ENCODE assay signal across 16 cellular contexts in the genomic region with DNA sequence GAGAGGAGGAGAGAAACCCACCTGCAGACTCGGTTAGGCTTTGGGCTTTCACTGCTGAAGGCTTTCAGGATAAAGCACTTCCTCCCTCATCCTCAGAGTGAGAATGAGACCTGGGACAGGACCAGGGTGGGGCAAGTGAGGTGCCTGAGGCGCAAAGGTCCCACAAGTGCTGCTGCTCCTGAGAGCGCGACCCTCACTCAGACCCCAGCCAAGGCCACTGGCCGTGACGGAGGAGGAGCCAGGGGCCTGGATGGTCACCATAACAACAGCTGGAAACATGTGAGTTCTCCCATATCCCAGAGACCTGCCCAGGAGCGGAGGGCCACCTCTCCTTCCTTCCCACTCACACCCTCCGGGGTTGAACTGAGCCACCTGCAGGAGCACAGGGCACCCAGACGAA. TPM values are rescaled to one million over a fixed set of nuclear protein-coding genes. Genes with fewer than 3 reads are reported as not detected.
DNase-seq lines count a peak whose midpoint lies in the region; ATAC-seq, FAIRE-seq and TF ChIP-seq lines count a peak whose summit lies in the region.
"Had no signal": no experiment of that assay in that cellular context is flagged by ENCODE, and none has a peak within 500 bp of the region (broad histone marks: within the 10 kb centered on the region; RNA-seq: fewer than 3 reads in every experiment).

No MANE protein-coding gene starts in this region.

- intact Hi-C loops in CD4-positive, alpha-beta memory T cell (cut with micrococcal nuclease) = no loop called here
- intact Hi-C loops in K562 (cut with micrococcal nuclease) = no loop called here
- intact Hi-C loops in naive thymus-derived CD4-positive, alpha-beta T cell (cut with micrococcal nuclease) = no loop called here

- in situ Hi-C loops in K562 (cut with MboI) = no loop called here

- peaks cover 16 to 27% (median 19%) of the 10 kb centered on the region in 4 donors for H3K4me1 Mint-ChIP-seq in CD4-positive, alpha-beta memory T cell
- peaks cover 6 to 12% of the 10 kb centered on the region in 2 experiments; a peak in 2 of 4 replicates for H3K4me1 Mint-ChIP-seq in H9
- peaks cover 18 to 29% (median 22%) of the 10 kb centered on the region in 7 donors for H3K4me1 Mint-ChIP-seq in naive thymus-derived CD4-positive, alpha-beta T cell

- no peak overlapping the region for H2AFZ ChIP-seq in H9 (ENCODE audit: low read length)
- H2AFZ ChIP-seq in K562 (ENCODE audit: low read depth, low read length) = no peak overlapping the region

- H4K8ac ChIP-seq in H9 (replicated peaks; ENCODE audit: insufficient read length, low read depth, low read length) = no peak overlapping the region

- H3K27me3 Mint-ChIP-seq in CD4-positive, alpha-beta memory T cell = peaks cover 3% of the 10 kb centered on the region in 2 donors
- H3K27me3 Mint-ChIP-seq in H9 (ENCODE audit: low read depth) = no peaks in the 10 kb centered on the region
- peaks cover 0 to 7% (median 4%) of the 10 kb centered on the region in 5 donors for H3K27me3 Mint-ChIP-seq in naive thymus-derived CD4-positive, alpha-beta T cell
- H3K27me3 Mint-ChIP-seq: activated CD4-positive, alpha-beta T cell treated with anti-CD3 and anti-CD28 coated beads for 36 hours had no signal

- TF ChIP-seq POLR2A in K562 (conservative IDR thresholded peaks at IDR 0.05) = no peak

- H2AK5ac ChIP-seq in H9 (ENCODE audit: insufficient read length, low read length) = no peak overlapping the region

- H3K27me3 ChIP-seq in CD4-positive, alpha-beta memory T cell (ENCODE audit: insufficient read depth, low read length) = no peaks in the 10 kb centered on the region
- H3K27me3 ChIP-seq in H9 (ENCODE audit: insufficient read depth, low read length) (no peaks in the 10 kb centered on the region), K562 (ENCODE audit: control insufficient read depth in 2 of 2, insufficient read depth in 2 of 2, low read length in 2 of 2) (peaks cover 31 to 42% of the 10 kb centered on the region in 2 experiments)
- H3K27me3 ChIP-seq in naive thymus-derived CD4-positive, alpha-beta T cell (ENCODE audit: control insufficient read depth in 2 of 2, insufficient read depth in 2 of 2, low read length in 2 of 2) = no peaks in the 10 kb centered on the region
- H3K27me3 ChIP-seq: right atrium auricular region had no signal

- H3K4me2 ChIP-seq in H9 (ENCODE audit: insufficient read depth, insufficient read length, low read length) (no peak overlapping the region), K562 (ENCODE audit: insufficient read depth, low read length) (no peak overlapping the region)

- POLR2A ChIA-PET in CD4-positive, alpha-beta memory T cell (lab: Charles Lee; ENCODE audit: partially characterized antibody) = no interaction called here
- POLR2A ChIA-PET in K562 (lab: Yijun Ruan, JAX) = interaction anchor here (0.6 to 1.9 kb wide), 4 partner anchors 11 to 116 kb away, joined by 3 to 7 read pairs (median 3); no protein-coding TSS in a partner anchor
- POLR2A ChIA-PET in naive thymus-derived CD4-positive, alpha-beta T cell (lab: Charles Lee) = no interaction called here

- no peak overlapping the region for H3K4me3 ChIP-seq in CD4-positive, alpha-beta memory T cell (ENCODE audit: low read length in 2 of 2)
- H3K4me3 ChIP-seq in K562 = no peak overlapping the region
- H3K4me3 ChIP-seq in naive thymus-derived CD4-positive, alpha-beta T cell (ENCODE audit: low read length) = no peak overlapping the region
- H3K4me3 ChIP-seq: right atrium auricular region had no signal

- H4K91ac ChIP-seq in H9 (ENCODE audit: insufficient read length, low read depth, low read length) = no peak overlapping the region

- H3T11ph ChIP-seq in H9 (ENCODE audit: low read length) = no peak overlapping the region

- H3K9me1 ChIP-seq in K562 (ENCODE audit: control insufficient read depth, insufficient read depth, low read length) = no peaks in the 10 kb centered on the region

- CTCF ChIA-PET in CD4-positive, alpha-beta memory T cell (lab: Charles Lee; ENCODE audit: partially characterized antibody) = no interaction called here
- CTCF ChIA-PET in K562 (lab: Yijun Ruan, JAX; ENCODE audit: low intra/inter-chr PET ratio) = no interaction called here
- CTCF ChIA-PET in naive thymus-derived CD4-positive, alpha-beta T cell (lab: Charles Lee) = no interaction called here

- no peak overlapping the region for H3K27ac ChIP-seq in CD4-positive, alpha-beta memory T cell (ENCODE audit: low read depth, low read length)
- H3K27ac ChIP-seq in H9 (ENCODE audit: insufficient read length, low read depth, low read length) = no peak overlapping the region
- no peak overlapping the region for H3K27ac ChIP-seq in K562 (ENCODE audit: extremely low read depth, low read depth, low read length)
- H3K27ac ChIP-seq in naive thymus-derived CD4-positive, alpha-beta T cell (ENCODE audit: low read depth, low read length) = no peak overlapping the region
- H3K27ac ChIP-seq: right atrium auricular region had no signal

- H3K79me2 ChIP-seq in H9 (ENCODE audit: insufficient read depth, low read length) = no peaks in the 10 kb centered on the region
- no peaks in the 10 kb centered on the region for H3K79me2 ChIP-seq in K562 (ENCODE audit: control insufficient read depth, insufficient read depth, low read length)

- TF ChIP-seq RAD21 in K562 (CRISPR knock-in tag; conservative IDR thresholded peaks at IDR 0.05 in 1 of 2, IDR thresholded peaks at IDR 0.05 in 1 of 2) = no peak

- H3K9ac ChIP-seq in H9 (ENCODE audit: extremely low read depth, insufficient read length, low read length) = no peak overlapping the region
- peak overlapping the region in 1 of 2 experiments; percentile 57; a peak in 2 of 4 replicates for H3K9ac ChIP-seq in K562 (ENCODE audit: insufficient read depth in 1 of 2, low read depth in 2 of 2, low read length in 2 of 2)

- no TSS peak for BruUV-seq in K562 (replicated peaks; lab: Mats Ljungman, UMichigan)

- H3K36me3 Mint-ChIP-seq in CD4-positive, alpha-beta memory T cell = no peaks in the 10 kb centered on the region
- peaks cover 0 to 3% (median 0%) of the 10 kb centered on the region in 3 experiments; a peak in 1 of 7 replicates for H3K36me3 Mint-ChIP-seq in H9 (ENCODE audit: insufficient read depth in 1 of 3, low read depth in 3 of 3)
- no peaks in the 10 kb centered on the region for H3K36me3 Mint-ChIP-seq in naive thymus-derived CD4-positive, alpha-beta T cell

- H2BK20ac ChIP-seq in H9 (ENCODE audit: low read depth, low read length, poor library complexity, severe bottlenecking) = no peak overlapping the region

- no peak overlapping the region for H2BK120ac ChIP-seq in H9 (ENCODE audit: low read depth, low read length, poor library complexity, severe bottlenecking)

- no peak overlapping the region for H3K56ac ChIP-seq in H9 (ENCODE audit: insufficient read length, low read depth, low read length)

- no peak overlapping the region for H2BK5ac ChIP-seq in H9 (ENCODE audit: insufficient read length, low read length)

- no peak for DNase-seq in CD4-positive, alpha-beta memory T cell
- DNase-seq in H9 = peak; percentile 51
- peak in 1 of 4 experiments; percentile 20 for DNase-seq in K562 (ENCODE audit: extremely low read depth in 1 of 4, low spot score in 3 of 4)
- DNase-seq in naive thymus-derived CD4-positive, alpha-beta T cell = no peak
- no peak for DNase-seq in amygdala (lab: John Stamatoyannopoulos, UW)
- no peak for DNase-seq in activated naive CD4-positive, alpha-beta T cell treated with anti-CD3 and anti-CD28 coated beads, Interleukin-2, amount 50 U/mL, for 16 hours
- DNase-seq: activated gamma-delta T cell; amniotic stem cell; DMS79 treated with DMSO at 0.1 percent for 48 hours; MV-4-11; NCI-H187 treated with DMSO at 0.1 percent for 48 hours; NK-92 treated with Interleukin-12 subunit alpha and Interleukin-12 subunit beta, amount 100 ng/mL, for 24 hours had no signal

- H3K36me3 ChIP-seq in CD4-positive, alpha-beta memory T cell (ENCODE audit: insufficient read depth, low read length) = no peaks in the 10 kb centered on the region
- H3K36me3 ChIP-seq in K562 (ENCODE audit: control insufficient read depth, insufficient read depth, low read length) = no peaks in the 10 kb centered on the region
- no peaks in the 10 kb centered on the region for H3K36me3 ChIP-seq in naive thymus-derived CD4-positive, alpha-beta T cell (ENCODE audit: control insufficient read depth in 2 of 3, insufficient read depth in 3 of 3, low read length in 3 of 3)

- no peak overlapping the region for H3K23ac ChIP-seq in H9 (ENCODE audit: insufficient read length, low read depth, low read length)

- peaks cover 0 to 3% (median 0%) of the 10 kb centered on the region in 8 donors for H3K9me3 Mint-ChIP-seq in CD4-positive, alpha-beta memory T cell
- no peaks in the 10 kb centered on the region for H3K9me3 Mint-ChIP-seq in H9
- H3K9me3 Mint-ChIP-seq in naive thymus-derived CD4-positive, alpha-beta T cell = no peaks in the 10 kb centered on the region

- H4K20me1 ChIP-seq in H9 (ENCODE audit: control insufficient read depth, insufficient read depth, insufficient read length) (no peaks in the 10 kb centered on the region), K562 (replicated peaks; ENCODE audit: control insufficient read depth, insufficient read depth, low read length) (peaks cover 10% of the 10 kb centered on the region; the same call in 1 of the 2 replicates)

- WGBS in H9 (ENCODE audit: extremely low coverage, insufficient read length, low lambda C conversion rate) = no CpG with 5 or more reads among the region's 9 CpGs
- WGBS in K562 (ENCODE audit: insufficient coverage, low coverage, missing lambda C conversion rate) = 7% methylated on average over 9 of the region's 9 CpGs

- H2BK15ac ChIP-seq in H9 (ENCODE audit: low read depth, low read length) = no peak overlapping the region; the same call in 1 of the 2 replicates

- H3K14ac ChIP-seq in H9 (ENCODE audit: insufficient read depth, low read length) = no peak overlapping the region; the same call in 1 of the 2 replicates

- no peaks in the 10 kb centered on the region for H3K23me2 ChIP-seq in H9 (ENCODE audit: insufficient read length, low read depth, low read length, poor library complexity, severe bottlenecking)

- no peak for FAIRE-seq in K562 (lab: Jason Lieb, UNC)
- FAIRE-seq: TTC549 had no signal

- H2BK12ac ChIP-seq in H9 (ENCODE audit: insufficient read length, low read depth, low read length) = no peak overlapping the region

- no peak overlapping the region for H3K18ac ChIP-seq in H9 (ENCODE audit: insufficient read length, low read depth, low read length)

- H3K4me3 Mint-ChIP-seq in CD4-positive, alpha-beta memory T cell = peak overlapping the region in 7 of 8 donors; percentile 28 to 73 (median 57)
- H3K4me3 Mint-ChIP-seq in H9 = no peak overlapping the region
- H3K4me3 Mint-ChIP-seq in naive thymus-derived CD4-positive, alpha-beta T cell = peak overlapping the region in 5 of 10 donors; percentile 21 to 73 (median 60)
- H3K4me3 Mint-ChIP-seq: activated CD4-positive, alpha-beta T cell treated with anti-CD3 and anti-CD28 coated beads for 36 hours had no signal

- no peak overlapping the region for H3K4ac ChIP-seq in H9 (ENCODE audit: low read depth, low read length)

- no peaks in the 10 kb centered on the region for H3K9me3 ChIP-seq in CD4-positive, alpha-beta memory T cell (ENCODE audit: control insufficient read depth in 1 of 2, low read length in 2 of 2)
- H3K9me3 ChIP-seq in H9 (ENCODE audit: control insufficient read depth, low read depth, low read length) = no peaks in the 10 kb centered on the region
- no peaks in the 10 kb centered on the region for H3K9me3 ChIP-seq in K562 (replicated peaks; ENCODE audit: control insufficient read depth, insufficient read depth, low read depth, low read length)
- H3K9me3 ChIP-seq in naive thymus-derived CD4-positive, alpha-beta T cell (ENCODE audit: control insufficient read depth in 2 of 3, low read length in 3 of 3) = no peaks in the 10 kb centered on the region
- H3K9me3 ChIP-seq: right atrium auricular region had no signal

- ATAC-seq in K562 = peak; percentile 10
- ATAC-seq in naive thymus-derived CD4-positive, alpha-beta T cell = no peak
- no peak for ATAC-seq in GM21529 (IDR thresholded peaks at IDR 0.05; ENCODE audit: unreplicated experiment)

- H4K5ac ChIP-seq in H9 (ENCODE audit: insufficient read length, low read depth, low read length) = no peak overlapping the region

- TF ChIP-seq CTCF in H9 (conservative IDR thresholded peaks at IDR 0.05) (no peak), K562 (IDR thresholded peaks at IDR 0.05 in 2 of 3, conservative IDR thresholded peaks at IDR 0.05 in 1 of 3; ENCODE audit: insufficient read depth in 2 of 3, low read depth in 1 of 3, low read length in 3 of 3) (no peak)

- H3K79me1 ChIP-seq in H9 (ENCODE audit: insufficient read depth, low read depth, low read length, poor library complexity, severe bottlenecking) = no peaks in the 10 kb centered on the region

- peak overlapping the region in 4 of 7 donors; percentile 70 to 82 (median 78) for H3K27ac Mint-ChIP-seq in CD4-positive, alpha-beta memory T cell
- no peak overlapping the region; a peak in 1 of 7 replicates for H3K27ac Mint-ChIP-seq in H9
- H3K27ac Mint-ChIP-seq in naive thymus-derived CD4-positive, alpha-beta T cell = peak overlapping the region in 5 of 9 donors; percentile 46 to 71 (median 47)
- H3K27ac Mint-ChIP-seq: activated CD4-positive, alpha-beta T cell treated with anti-CD3 and anti-CD28 coated beads for 36 hours had no signal

- H3K4me1 ChIP-seq in CD4-positive, alpha-beta memory T cell (ENCODE audit: insufficient read depth, low read length) = peaks cover 18% of the 10 kb centered on the region
- H3K4me1 ChIP-seq in H9 (ENCODE audit: insufficient read depth, low read length) (no peaks in the 10 kb centered on the region), K562 (replicated peaks in 1 of 2; ENCODE audit: control insufficient read depth in 2 of 2, insufficient read depth in 2 of 2, low read length in 2 of 2) (peaks cover 0 to 21% of the 10 kb centered on the region in 2 experiments; a peak in 3 of 5 replicates)
- peaks cover 10 to 21% of the 10 kb centered on the region in 2 donors for H3K4me1 ChIP-seq in naive thymus-derived CD4-positive, alpha-beta T cell (ENCODE audit: control insufficient read depth in 2 of 2, insufficient read depth in 2 of 2, low read length in 2 of 2)
- H3K4me1 ChIP-seq: right atrium auricular region had no signal

- TF ChIP-seq EP300 in K562 (IDR thresholded peaks at IDR 0.05; ENCODE audit: low read length) = no peak

RNA-seq across cellular contexts. Expression of a gene that starts 46.9 kb away (rescaled TPM):
- 100 to 1,000 TPM; 140 to 156 TPM for total RNA-seq in CD4-positive, alpha-beta memory T cell
- polyA plus RNA-seq in CD4-positive, alpha-beta memory T cell = 100 to 1,000 TPM; 131 to 146 TPM
- total RNA-seq in H9 (2021) (106 and 112 TPM in 2 replicates), K562 (2014; rRNA removed) (60.7 and 73.9 TPM in 2 replicates), K562 (2014; rRNA removed; fragmentation: Illumina TruSeq; extraction: Trizol) (82.0 and 92.2 TPM in 2 replicates), K562 (2015; rRNA removed; fragmentation: Illumina TruSeq; extraction: Trizol) (79.0 and 87.1 TPM in 2 replicates), K562 (2021) (70.7 and 87.5 TPM in 2 replicates)
- 105 and 157 TPM in 2 replicates for total RNA-seq in K562 (2011; cell fraction: chromatin; rRNA removed; ENCODE audit: low replicate concordance)
- total RNA-seq in K562 (2011; cell fraction: nucleolus; rRNA removed) = 62.0 and 63.3 TPM in 2 replicates
- total RNA-seq in K562 (2011; cell fraction: nucleoplasm; rRNA removed) = 108 and 126 TPM in 2 replicates
- polyA plus RNA-seq in K562 (2011; rRNA removed) (72.4 and 87.9 TPM in 2 replicates), K562 (2014; fragmentation: Illumina TruSeq; extraction: Trizol) (80.8 and 90.3 TPM in 2 replicates), K562 (2014; fragmentation: Nextera tagmentation; extraction: Ambion mirVana) (10 to 100 TPM; 30.5 to 33.5 TPM), K562 (2014; rRNA removed) (75.8 and 76.0 TPM in 2 replicates)
- 48.3 and 81.3 TPM in 2 replicates for polyA plus RNA-seq in K562 (2011; cell fraction: cytosol; rRNA removed)
- polyA plus RNA-seq in K562 (2011; cell fraction: nucleus; rRNA removed) = 55.8 and 88.3 TPM in 2 replicates
- 75.1 and 81.2 TPM in 2 replicates for polyA plus RNA-seq in K562 (2012)
- 120 and 131 TPM in 2 replicates for polyA minus RNA-seq in K562 (2011; rRNA and poly(A)+ RNA removed)
- 38.2 and 52.5 TPM in 2 replicates for polyA minus RNA-seq in K562 (2011; cell fraction: cytosol; rRNA and poly(A)+ RNA removed)
- 30.3 and 62.9 TPM in 2 replicates for polyA minus RNA-seq in K562 (2011; cell fraction: nucleus; rRNA and poly(A)+ RNA removed)
- total RNA-seq in naive thymus-derived CD4-positive, alpha-beta T cell = 100 to 1,000 TPM in 4 of 5 experiments, 10 to 100 TPM in 1; 85.1 to 162 (median 144) TPM
- 100 to 1,000 TPM; 117 to 136 TPM for polyA plus RNA-seq in naive thymus-derived CD4-positive, alpha-beta T cell

Comparison
In these comparisons a context has a peak if more than half of its experiments do, and no peak if none do; other contexts are left out.
1. H3K27ac Mint-ChIP-seq: peak in CD4-positive, alpha-beta memory T cell (4 of 7) and naive thymus-derived CD4-positive, alpha-beta T cell (5 of 9); none in H9 (0 of 3).
2. H3K4me3 Mint-ChIP-seq: peak in CD4-positive, alpha-beta memory T cell (7 of 8); none in H9 (0 of 2).